ENCODE assay signal across 36 cellular contexts in genomic region chr6:56875523-56875922, GRCh38.
"Had no signal": no experiment of that assay in that cellular context is flagged by ENCODE, and none has a peak within 500 bp of the region (broad histone marks: within the 10 kb centered on the region; RNA-seq: fewer than 3 reads in every experiment).

No MANE protein-coding gene starts in this region.

- H3K27ac ChIP-seq: ascending aorta, breast epithelium, cardiac muscle cell, esophagus muscularis mucosa, gastroesophageal sphincter, heart right ventricle, WERI-Rb-1 had no signal

- H3K9me3 Mint-ChIP-seq: activated CD4-positive, alpha-beta memory T cell treated with anti-CD3 and anti-CD28 coated beads for 36 hours; activated CD4-positive, alpha-beta T cell treated with anti-CD3 and anti-CD28 coated beads, Interleukin-2, amount 10 ng/mL, durations not matched to agents 24 days and 14 days; activated naive CD4-positive, alpha-beta T cell treated with anti-CD3 and anti-CD28 coated beads, Interleukin-2, amount 10 ng/mL, durations not matched to agents 7 days and 5 days; activated naive CD4-positive, alpha-beta T cell treated with anti-CD3 and anti-CD28 coated beads, Interleukin-2, amount 50 U/mL, for 72 hours; activated naive CD8-positive, alpha-beta T cell treated with anti-CD3 and anti-CD28 coated beads, Interleukin-2, amount 10 ng/mL, durations not matched to agents 7 days and 5 days; activated T-helper 1 cell treated with anti-CD3 and anti-CD28 coated beads, Interleukin-12 subunit alpha, Interleukin-12 subunit beta, Interleukin-2, Interleukin-4 antibody, amounts not matched to agents 30 ng/mL and 10 ng/mL and 1 ng/mL, durations not matched to agents 14 hours and 24 hours and 36 hours; activated T-helper 2 cell treated with anti-CD3 and anti-CD28 coated beads, Interferon-gamma antibody, Interleukin-2, Interleukin-4, amounts not matched to agents 10 μg/mL and 5 μg/mL and 100 μg/mL, durations not matched to agents 14 hours and 24 hours and 36 hours; brain; T-helper 2 cell treated with Interferon-gamma antibody and Interleukin-4, amounts not matched to agents 5 μg/mL and 100 μg/mL, for 36 hours had no signal

- H3K27ac Mint-ChIP-seq: activated B cell treated with CpG ODN at 0.5 μM for 24 hours; activated CD4-positive, alpha-beta memory T cell treated with anti-CD3 and anti-CD28 coated beads for 36 hours; activated CD4-positive, alpha-beta T cell treated with anti-CD3 and anti-CD28 coated beads, Interleukin-2, amount 10 ng/mL, durations not matched to agents 24 days and 14 days; activated CD8-positive, alpha-beta memory T cell treated with anti-CD3 and anti-CD28 coated beads, Interleukin-2, amount 10 ng/mL, durations not matched to agents 7 days and 5 days; activated CD8-positive, alpha-beta T cell treated with anti-CD3 and anti-CD28 coated beads, Interleukin-2, amount 10 ng/mL, durations not matched to agents 7 days and 5 days; activated naive CD4-positive, alpha-beta T cell treated with anti-CD3 and anti-CD28 coated beads, Interleukin-2, amount 10 ng/mL, durations not matched to agents 7 days and 5 days; activated naive CD4-positive, alpha-beta T cell treated with anti-CD3 and anti-CD28 coated beads, Interleukin-2, amount 50 U/mL, for 72 hours; activated naive CD8-positive, alpha-beta T cell treated with anti-CD3 and anti-CD28 coated beads, Interleukin-2, amount 10 ng/mL, durations not matched to agents 7 days and 5 days; activated T-helper 1 cell treated with anti-CD3 and anti-CD28 coated beads, Interleukin-12 subunit alpha, Interleukin-12 subunit beta, Interleukin-2, Interleukin-4 antibody, amounts not matched to agents 30 ng/mL and 10 ng/mL and 1 ng/mL, durations not matched to agents 14 hours and 24 hours and 36 hours; activated T-helper 2 cell treated with anti-CD3 and anti-CD28 coated beads, Interferon-gamma antibody, Interleukin-2, Interleukin-4, amounts not matched to agents 10 μg/mL and 5 μg/mL and 100 μg/mL, durations not matched to agents 14 hours and 24 hours and 36 hours; brain; effector memory CD8-positive, alpha-beta T cell; T-helper 17 cell; T-helper 2 cell treated with Interferon-gamma antibody and Interleukin-4, amounts not matched to agents 5 μg/mL and 100 μg/mL, for 36 hours had no signal

- H3K4me1 ChIP-seq: ascending aorta, breast epithelium, esophagus muscularis mucosa, gastroesophageal sphincter, heart right ventricle had no signal

- ATAC-seq: activated CD4-positive, CD25-positive, alpha-beta regulatory T cell treated with anti-CD3 and anti-CD28 coated beads, Interleukin-2, amount 50 U/mL, for 24 hours; activated CD8-positive, alpha-beta memory T cell treated with anti-CD3 and anti-CD28 coated beads, Interleukin-2, amount 10 ng/mL, durations not matched to agents 7 days and 5 days; activated CD8-positive, alpha-beta T cell treated with anti-CD3 and anti-CD28 coated beads, Interleukin-2, amount 10 ng/mL, durations not matched to agents 7 days and 5 days; activated naive CD4-positive, alpha-beta T cell treated with anti-CD3 and anti-CD28 coated beads, Interleukin-2, amount 50 U/mL, for 72 hours; effector memory CD8-positive, alpha-beta T cell; gastroesophageal sphincter; heart right ventricle; T-helper 17 cell had no signal

- H3K9me3 ChIP-seq: ascending aorta, breast epithelium, esophagus muscularis mucosa, gastroesophageal sphincter, heart right ventricle had no signal

- H3K36me3 Mint-ChIP-seq: activated CD4-positive, alpha-beta memory T cell treated with anti-CD3 and anti-CD28 coated beads for 36 hours; activated CD8-positive, alpha-beta memory T cell treated with anti-CD3 and anti-CD28 coated beads, Interleukin-2, amount 10 ng/mL, durations not matched to agents 7 days and 5 days; activated naive CD4-positive, alpha-beta T cell treated with anti-CD3 and anti-CD28 coated beads, Interleukin-2, amount 10 ng/mL, durations not matched to agents 7 days and 5 days; activated naive CD4-positive, alpha-beta T cell treated with anti-CD3 and anti-CD28 coated beads, Interleukin-2, amount 50 U/mL, for 72 hours; activated naive CD8-positive, alpha-beta T cell treated with anti-CD3 and anti-CD28 coated beads, Interleukin-2, amount 10 ng/mL, durations not matched to agents 7 days and 5 days; brain had no signal

- H3K4me1 Mint-ChIP-seq: activated B cell treated with CpG ODN at 0.5 μM for 24 hours; activated CD4-positive, alpha-beta T cell treated with anti-CD3 and anti-CD28 coated beads, Interleukin-2, amount 10 ng/mL, durations not matched to agents 24 days and 14 days; activated CD8-positive, alpha-beta memory T cell treated with anti-CD3 and anti-CD28 coated beads, Interleukin-2, amount 10 ng/mL, durations not matched to agents 7 days and 5 days; activated naive CD4-positive, alpha-beta T cell treated with anti-CD3 and anti-CD28 coated beads, Interleukin-2, amount 10 ng/mL, durations not matched to agents 7 days and 5 days; activated naive CD8-positive, alpha-beta T cell treated with anti-CD3 and anti-CD28 coated beads, Interleukin-2, amount 10 ng/mL, durations not matched to agents 7 days and 5 days; brain; T-helper 17 cell had no signal

- H3K4me3 ChIP-seq: ascending aorta, breast epithelium, cardiac muscle cell, esophagus muscularis mucosa, gastroesophageal sphincter, heart right ventricle had no signal

- H3K27me3 ChIP-seq: ascending aorta, breast epithelium, cardiac muscle cell, esophagus muscularis mucosa, gastroesophageal sphincter, heart right ventricle had no signal

- DNase-seq: activated B cell treated with CpG ODN at 0.5 μM for 24 hours; activated CD4-positive, alpha-beta memory T cell treated with anti-CD3 and anti-CD28 coated beads for 36 hours; activated CD4-positive, alpha-beta T cell treated with anti-CD3 and anti-CD28 coated beads, Interleukin-2, amount 10 ng/mL, durations not matched to agents 24 days and 14 days; activated CD8-positive, alpha-beta memory T cell treated with anti-CD3 and anti-CD28 coated beads, Interleukin-2, amount 10 ng/mL, durations not matched to agents 7 days and 5 days; activated CD8-positive, alpha-beta memory T cell treated with anti-CD3 and anti-CD28 coated beads, Interleukin-2, amount 50 U/mL, for 4 hours; activated CD8-positive, alpha-beta T cell treated with anti-CD3 and anti-CD28 coated beads, Interleukin-2, amount 10 ng/mL, durations not matched to agents 7 days and 5 days; activated gamma-delta T cell; activated naive CD4-positive, alpha-beta T cell; activated naive CD4-positive, alpha-beta T cell treated with anti-CD3 and anti-CD28 coated beads, Interleukin-2, amount 10 ng/mL, durations not matched to agents 7 days and 5 days; activated naive CD8-positive, alpha-beta T cell treated with anti-CD3 and anti-CD28 coated beads, Interleukin-2, amount 10 ng/mL, durations not matched to agents 7 days and 5 days; activated T-cell treated with anti-CD3 and anti-CD28 coated beads, Interleukin-2, amount 50 U/mL, for 1 hour; activated T-cell treated with anti-CD3 and anti-CD28 coated beads, Interleukin-2, amount 50 U/mL, for 48 hours; central memory CD4-positive, alpha-beta T cell; cerebellar nuclear complex; cortex of kidney; dermis blood vessel endothelial cell; effector CD4-positive, alpha-beta T cell; effector memory CD8-positive, alpha-beta T cell; erythroblast; foreskin melanocyte; heart right ventricle; T-helper 1 cell; T-helper 17 cell; T1000; WERI-Rb-1 had no signal

- H3K4me3 Mint-ChIP-seq: activated B cell treated with CpG ODN at 0.5 μM for 24 hours; activated CD4-positive, alpha-beta memory T cell treated with anti-CD3 and anti-CD28 coated beads for 36 hours; activated CD4-positive, alpha-beta T cell treated with anti-CD3 and anti-CD28 coated beads, Interleukin-2, amount 10 ng/mL, durations not matched to agents 24 days and 14 days; activated CD8-positive, alpha-beta memory T cell treated with anti-CD3 and anti-CD28 coated beads, Interleukin-2, amount 10 ng/mL, durations not matched to agents 7 days and 5 days; activated CD8-positive, alpha-beta T cell treated with anti-CD3 and anti-CD28 coated beads, Interleukin-2, amount 10 ng/mL, durations not matched to agents 7 days and 5 days; activated naive CD4-positive, alpha-beta T cell treated with anti-CD3 and anti-CD28 coated beads, Interleukin-2, amount 10 ng/mL, durations not matched to agents 7 days and 5 days; activated naive CD8-positive, alpha-beta T cell treated with anti-CD3 and anti-CD28 coated beads, Interleukin-2, amount 10 ng/mL, durations not matched to agents 7 days and 5 days; activated T-helper 1 cell treated with anti-CD3 and anti-CD28 coated beads, Interleukin-12 subunit alpha, Interleukin-12 subunit beta, Interleukin-2, Interleukin-4 antibody, amounts not matched to agents 30 ng/mL and 10 ng/mL and 1 ng/mL, durations not matched to agents 14 hours and 24 hours and 36 hours; brain; effector memory CD8-positive, alpha-beta T cell; T-helper 17 cell; T-helper 2 cell treated with Interferon-gamma antibody and Interleukin-4, amounts not matched to agents 5 μg/mL and 100 μg/mL, for 36 hours had no signal

- H3K36me3 ChIP-seq: ascending aorta, breast epithelium, cardiac muscle cell, esophagus muscularis mucosa, gastroesophageal sphincter, heart right ventricle, WERI-Rb-1 had no signal
